ENCODE assay signal across 7 cellular contexts in the genomic region with DNA sequence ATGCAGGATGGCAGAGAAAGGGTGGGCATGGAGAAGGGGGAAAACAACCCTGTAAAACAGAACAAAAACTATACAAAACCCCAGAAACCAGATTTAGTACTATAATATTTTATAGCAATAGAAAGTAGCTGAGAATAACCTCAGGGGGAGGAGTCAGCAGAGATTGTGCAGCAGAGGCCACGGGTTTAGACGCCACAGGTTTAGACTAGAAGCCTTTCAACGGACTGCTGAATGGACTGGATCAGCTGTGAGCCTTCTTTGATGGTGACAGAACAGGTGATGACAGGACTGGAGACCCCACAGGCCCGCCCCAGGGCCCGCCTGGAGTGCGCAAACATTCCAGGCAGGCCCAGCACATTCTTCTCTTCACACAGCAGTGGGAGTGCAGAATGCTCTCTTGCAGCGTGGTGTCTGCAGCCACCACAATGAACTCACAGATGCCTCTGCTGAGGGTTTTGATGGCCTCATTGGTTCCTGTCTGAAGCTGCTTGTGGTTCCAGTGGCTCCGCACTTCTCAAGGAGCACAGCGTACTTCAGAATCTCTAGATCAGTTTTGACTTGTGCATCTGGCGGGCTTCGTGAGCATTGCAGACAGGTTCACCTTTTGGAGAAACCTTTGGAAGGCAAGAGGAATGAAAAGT.
DNase-seq lines count a peak whose midpoint lies in the region; ATAC-seq, FAIRE-seq and TF ChIP-seq lines count a peak whose summit lies in the region.
"Not testable (repeated sequence)": the region's sequence is repeated elsewhere in the genome, so short reads cannot be mapped to it uniquely, and the experiment has no call there.

No MANE protein-coding gene starts in this region.

- H3K27me3 Mint-ChIP-seq in activated CD4-positive, alpha-beta T cell treated with anti-CD3 and anti-CD28 coated beads, Interleukin-2, amount 10 ng/mL, durations not matched to agents 7 days and 5 days; naive thymus-derived CD8-positive, alpha-beta T cell: not testable (repeated sequence)

- WGBS in GM12878 (ENCODE audit: insufficient coverage, insufficient replicate concordance, low lambda C conversion rate, missing lambda C conversion rate), result 82% methylated on average over 8 of the region's 11 CpGs

- in situ Hi-C loops in Panc1 (cut with HindIII; ENCODE audit: low pct_unique_long_range_greater_than_20kb, low sequenced_read_pairs); GM12878 (cut with MboI): not testable (repeated sequence)

- not testable (repeated sequence) for ATAC-seq in Panc1, GM12878
- ATAC-seq in naive thymus-derived CD8-positive, alpha-beta T cell, result peak; percentile 93 to 96
- peak; percentile 89 for ATAC-seq in stimulated activated effector memory CD8-positive, alpha-beta T cell treated with anti-CD3 and anti-CD28 coated beads, Interleukin-12 subunit alpha, Interleukin-12 subunit beta, amount 100 ng/mL, for 72 hours

- H3K4me3 ChIP-seq in Panc1 (ENCODE audit: low read depth in 2 of 2, low read length in 2 of 2); GM12878: not testable (repeated sequence)

- H3K27me3 ChIP-seq in Panc1 (ENCODE audit: control insufficient read depth, insufficient read depth, low read length); GM12878 (replicated peaks in 1 of 2; ENCODE audit: control insufficient read depth in 2 of 2, insufficient read depth in 2 of 2, low read length in 1 of 2): not testable (repeated sequence)

- SMC1A ChIA-PET in GM12878 (lab: Charles Lee; ENCODE audit: uncharacterized antibody, unreplicated experiment), result not testable (repeated sequence)

- not testable (repeated sequence) for H2AFZ ChIP-seq in GM12878 (ENCODE audit: control insufficient read depth, low read depth, low read length)

- DNase-seq in Panc1 (ENCODE audit: low read depth, low spot score); GM12878 (ENCODE audit: low read depth, low spot score); stimulated activated effector memory CD8-positive, alpha-beta T cell treated with anti-CD3 and anti-CD28 coated beads, Interleukin-12 subunit alpha, Interleukin-12 subunit beta, amount 100 ng/mL, for 72 hours (ENCODE audit: low spot score in 2 of 2): not testable (repeated sequence)
- peak; percentile 57 for DNase-seq in activated CD4-positive, alpha-beta T cell treated with anti-CD3 and anti-CD28 coated beads, Interleukin-2, amount 10 ng/mL, durations not matched to agents 7 days and 5 days
- DNase-seq in activated CD8-positive, alpha-beta memory T cell treated with anti-CD3 and anti-CD28 coated beads, Interleukin-2, amount 50 U/mL, for 4 hours, result peak; percentile 23
- peak; percentile 16 for DNase-seq in activated gamma-delta T cell treated with Interleukin-2 at 50 U/mL for 16 hours
- DNase-seq in naive thymus-derived CD8-positive, alpha-beta T cell, result peak in 8 of 10 donors; percentile 44 to 75 (median 60)

- not testable (repeated sequence) for H3K36me3 Mint-ChIP-seq in activated CD4-positive, alpha-beta T cell treated with anti-CD3 and anti-CD28 coated beads, Interleukin-2, amount 10 ng/mL, durations not matched to agents 7 days and 5 days (ENCODE audit: low read depth); naive thymus-derived CD8-positive, alpha-beta T cell; stimulated activated effector memory CD8-positive, alpha-beta T cell treated with anti-CD3 and anti-CD28 coated beads, Interleukin-12 subunit alpha, Interleukin-12 subunit beta, amount 100 ng/mL, for 72 hours

- BruUV-seq in Panc1 (replicated peaks; lab: Mats Ljungman, UMichigan) (TSS peak; percentile 26), GM12878 (replicated peaks; lab: Mats Ljungman, UMichigan) (TSS peak; percentile 26)

- H3K4me1 ChIP-seq in Panc1 (ENCODE audit: control insufficient read depth, insufficient read depth, low read length); GM12878 (ENCODE audit: control insufficient read depth, insufficient read depth, low read length): not testable (repeated sequence)

- RAD21 ChIA-PET in GM12878 (lab: Charles Lee; ENCODE audit: unreplicated experiment), result not testable (repeated sequence)

- H3K4me3 Mint-ChIP-seq in activated CD4-positive, alpha-beta T cell treated with anti-CD3 and anti-CD28 coated beads, Interleukin-2, amount 10 ng/mL, durations not matched to agents 7 days and 5 days; stimulated activated effector memory CD8-positive, alpha-beta T cell treated with anti-CD3 and anti-CD28 coated beads, Interleukin-12 subunit alpha, Interleukin-12 subunit beta, amount 100 ng/mL, for 72 hours: not testable (repeated sequence)
- H3K4me3 Mint-ChIP-seq in naive thymus-derived CD8-positive, alpha-beta T cell, result peak overlapping the region in 1 of 10 donors; percentile 20

- H3K9me3 ChIP-seq in Panc1 (ENCODE audit: control insufficient read depth, insufficient read depth, low read depth, low read length); GM12878 (replicated peaks; ENCODE audit: control insufficient read depth, insufficient read depth, low read length): not testable (repeated sequence)

- CTCF ChIA-PET in Panc1 (lab: Charles Lee); activated CD4-positive, alpha-beta T cell treated with anti-CD3 and anti-CD28 coated beads, Interleukin-2, amount 10 ng/mL, durations not matched to agents 7 days and 5 days (lab: Charles Lee); GM12878 (lab: Yijun Ruan, JAX): not testable (repeated sequence)

- POLR2A ChIA-PET in Panc1 (lab: Charles Lee); activated CD4-positive, alpha-beta T cell treated with anti-CD3 and anti-CD28 coated beads, Interleukin-2, amount 10 ng/mL, durations not matched to agents 7 days and 5 days (lab: Charles Lee); GM12878 (lab: Charles Lee); naive thymus-derived CD8-positive, alpha-beta T cell (lab: Charles Lee): not testable (repeated sequence)

- H3K9ac ChIP-seq in GM12878 (ENCODE audit: control insufficient read depth, insufficient read depth, low read length), result not testable (repeated sequence)

- not testable (repeated sequence) for FAIRE-seq in GM12878 (lab: Jason Lieb, UNC)

- TF ChIP-seq EP300 in GM12878 (IDR thresholded peaks at IDR 0.05; ENCODE audit: borderline replicate concordance in 1 of 2, control insufficient read depth in 1 of 2, low read depth in 2 of 2, low read length in 2 of 2), result not testable (repeated sequence)

- H3K27ac ChIP-seq in Panc1 (ENCODE audit: low read length); GM12878 (ENCODE audit: control insufficient read depth, insufficient read depth): not testable (repeated sequence)

- TF ChIP-seq CTCF in Panc1 (IDR thresholded peaks at IDR 0.05); GM12878 (IDR thresholded peaks at IDR 0.05 in 2 of 3, conservative IDR thresholded peaks at IDR 0.05 in 1 of 3; ENCODE audit: control insufficient read depth in 2 of 3, extremely low read depth in 1 of 3, insufficient read depth in 1 of 3, low read depth in 3 of 3, low read length in 3 of 3): not testable (repeated sequence)

- not testable (repeated sequence) for H3K36me3 ChIP-seq in Panc1 (ENCODE audit: control insufficient read depth, insufficient read depth, low read length); GM12878 (ENCODE audit: control insufficient read depth in 2 of 2, insufficient read depth in 2 of 2, low read length in 1 of 2)

- intact Hi-C loops in Panc1 (cut with micrococcal nuclease; ENCODE audit: unreplicated experiment); GM12878 (cut with micrococcal nuclease; ENCODE audit: unreplicated experiment): not testable (repeated sequence)

- not testable (repeated sequence) for H3K4me2 ChIP-seq in GM12878 (ENCODE audit: control insufficient read depth, insufficient read depth)

- H4K20me1 ChIP-seq in GM12878 (ENCODE audit: control insufficient read depth, insufficient read depth), result not testable (repeated sequence)

- H3K4me1 Mint-ChIP-seq in activated CD4-positive, alpha-beta T cell treated with anti-CD3 and anti-CD28 coated beads, Interleukin-2, amount 10 ng/mL, durations not matched to agents 7 days and 5 days; naive thymus-derived CD8-positive, alpha-beta T cell; stimulated activated effector memory CD8-positive, alpha-beta T cell treated with anti-CD3 and anti-CD28 coated beads, Interleukin-12 subunit alpha, Interleukin-12 subunit beta, amount 100 ng/mL, for 72 hours: not testable (repeated sequence)

- TF ChIP-seq POLR2A in GM12878 (IDR thresholded peaks at IDR 0.05; ENCODE audit: low read depth, low read length), result not testable (repeated sequence)

- not testable (repeated sequence) for H3K9me3 Mint-ChIP-seq in activated CD4-positive, alpha-beta T cell treated with anti-CD3 and anti-CD28 coated beads, Interleukin-2, amount 10 ng/mL, durations not matched to agents 7 days and 5 days; naive thymus-derived CD8-positive, alpha-beta T cell; stimulated activated effector memory CD8-positive, alpha-beta T cell treated with anti-CD3 and anti-CD28 coated beads, Interleukin-12 subunit alpha, Interleukin-12 subunit beta, amount 100 ng/mL, for 72 hours

- not testable (repeated sequence) for H3K79me2 ChIP-seq in GM12878 (ENCODE audit: control insufficient read depth, insufficient read depth, low read length)

- not testable (repeated sequence) for TF ChIP-seq RAD21 in GM12878 (IDR thresholded peaks at IDR 0.05; ENCODE audit: insufficient read depth, low read depth, low read length)

- H3K27ac Mint-ChIP-seq in activated CD4-positive, alpha-beta T cell treated with anti-CD3 and anti-CD28 coated beads, Interleukin-2, amount 10 ng/mL, durations not matched to agents 7 days and 5 days; stimulated activated effector memory CD8-positive, alpha-beta T cell treated with anti-CD3 and anti-CD28 coated beads, Interleukin-12 subunit alpha, Interleukin-12 subunit beta, amount 100 ng/mL, for 72 hours: not testable (repeated sequence)
- peak overlapping the region in 2 of 10 donors; percentile 34 to 44 for H3K27ac Mint-ChIP-seq in naive thymus-derived CD8-positive, alpha-beta T cell
